Comparison of ENCODE assay signal across 12 cellular contexts in genomic region chr9:34513567-34514214, GRCh38. TPM values are rescaled to one million over a fixed set of nuclear protein-coding genes. Genes with fewer than 3 reads are reported as not detected.
DNase-seq lines count a peak whose midpoint lies in the region; ATAC-seq and TF ChIP-seq lines count a peak whose summit lies in the region.
"Had no signal": no experiment of that assay in that cellular context is flagged by ENCODE, and none has a peak within 500 bp of the region (broad histone marks: within the 10 kb centered on the region; RNA-seq: fewer than 3 reads in every experiment).

No MANE protein-coding gene starts in this region.

- H3K27me3 ChIP-seq in neural progenitor cell = no peaks in the 10 kb centered on the region
- H3K27me3 ChIP-seq: heart left ventricle had no signal

- no peaks in the 10 kb centered on the region for H3K9me3 ChIP-seq in neural progenitor cell (ENCODE audit: low read depth)
- H3K9me3 ChIP-seq: heart left ventricle had no signal

- no peaks in the 10 kb centered on the region for H3K79me2 ChIP-seq in neural progenitor cell (ENCODE audit: low read depth)

- H3K4me3 ChIP-seq in cardiac fibroblast (replicated peaks in 1 of 2; ENCODE audit: low read depth in 2 of 2, low read length in 2 of 2) (no peak overlapping the region), neural progenitor cell (peak overlapping the region; percentile 5)
- H3K4me3 ChIP-seq: heart left ventricle had no signal

- peak overlapping the region; percentile 29 for H3K27ac Mint-ChIP-seq in neural progenitor cell

- no peak overlapping the region for H2AFZ ChIP-seq in neural progenitor cell (replicated peaks)

- no peak for ATAC-seq in activated CD4-positive, CD25-positive, alpha-beta regulatory T cell treated with anti-CD3 and anti-CD28 coated beads, Interleukin-2, amount 50 U/mL, for 24 hours
- ATAC-seq: Panc1 had no signal

- H3K27me3 Mint-ChIP-seq in neural progenitor cell (ENCODE audit: insufficient read depth, low read depth) = peaks cover 17% of the 10 kb centered on the region

- H3K9ac ChIP-seq in neural progenitor cell = no peak overlapping the region

- H3K36me3 Mint-ChIP-seq in neural progenitor cell = no peaks in the 10 kb centered on the region

- peak overlapping the region; percentile 62 for H3K4me3 Mint-ChIP-seq in neural progenitor cell

- no peaks in the 10 kb centered on the region for H3K9me3 Mint-ChIP-seq in neural progenitor cell

- H3K4me1 Mint-ChIP-seq in neural progenitor cell = peaks cover 46% of the 10 kb centered on the region

- TF ChIP-seq CTCF in cardiac fibroblast (IDR thresholded peaks at IDR 0.05; ENCODE audit: low read depth, low read length) (no peak), neural progenitor cell (IDR thresholded peaks at IDR 0.05) (no peak)

- peak overlapping the region; percentile 65 for H3K4me2 ChIP-seq in neural progenitor cell

- H3F3A ChIP-seq in neural progenitor cell (ENCODE audit: low read depth) = peaks cover 13% of the 10 kb centered on the region

- peaks cover 25% of the 10 kb centered on the region for H3K4me1 ChIP-seq in neural progenitor cell

- DNase-seq in EL (peak; percentile 13), NCI-H1436 treated with DMSO at 0.1 percent for 48 hours (lab: John Stamatoyannopoulos, UW) (peak; percentile 69), cardiac fibroblast (ENCODE audit: low read depth in 2 of 2) (peak; percentile 19 to 39), neural progenitor cell (ENCODE audit: low spot score) (peak; percentile 76), NAMALWA (ENCODE audit: low spot score) (no peak), OCI-M2 (lab: John Stamatoyannopoulos, UW; ENCODE audit: unreplicated experiment) (no peak)
- DNase-seq in stimulated activated CD4-positive, alpha-beta T cell treated with anti-CD3 and anti-CD28 coated beads, Interleukin-4, amount 100 ng/mL, for 4 hours = no peak
- DNase-seq: heart left ventricle had no signal

- H3K36me3 ChIP-seq in neural progenitor cell = no peaks in the 10 kb centered on the region
- H3K36me3 ChIP-seq: heart left ventricle had no signal

- H3K27ac ChIP-seq in neural progenitor cell = no peak overlapping the region
- H3K27ac ChIP-seq: heart left ventricle had no signal

- H4K20me1 ChIP-seq in neural progenitor cell (ENCODE audit: low read depth) = no peaks in the 10 kb centered on the region

RNA-seq across cellular contexts. Expression of gene ENHO, which starts 9.1 kb away (rescaled TPM):
- total RNA-seq in neural progenitor cell (ENCODE audit: low replicate concordance) = 4.4 and 21.3 TPM in 2 replicates
- total RNA-seq: MCF 10A had no signal

RNA-seq across cellular contexts. Expression of gene DNAI1, which starts 55.1 kb away (rescaled TPM):
- total RNA-seq in neural progenitor cell (ENCODE audit: low replicate concordance) = 0.52 and 1.3 TPM in 2 replicates
- total RNA-seq: dermis microvascular lymphatic vessel endothelial cell, MCF 10A had no signal

RNA-seq across cellular contexts. Expression of gene FAM219A, which starts 55.3 kb away (rescaled TPM):
- 4.2 and 6.5 TPM in 2 replicates for total RNA-seq in neural progenitor cell (ENCODE audit: low replicate concordance)

Comparison
In these comparisons a context has a peak if more than half of its experiments do, and no peak if none do; other contexts are left out.
1. DNase-seq: peak in EL (single experiment), NCI-H1436 treated with DMSO at 0.1 percent for 48 hours (single experiment), cardiac fibroblast (2 of 2) and neural progenitor cell (single experiment); none in NAMALWA (single experiment), stimulated activated CD4-positive, alpha-beta T cell treated with anti-CD3 and anti-CD28 coated beads, Interleukin-4, amount 100 ng/mL, for 4 hours (0 of 2) and OCI-M2 (single experiment).